Comparison of ENCODE assay signal across 14 cellular contexts in the genomic region with DNA sequence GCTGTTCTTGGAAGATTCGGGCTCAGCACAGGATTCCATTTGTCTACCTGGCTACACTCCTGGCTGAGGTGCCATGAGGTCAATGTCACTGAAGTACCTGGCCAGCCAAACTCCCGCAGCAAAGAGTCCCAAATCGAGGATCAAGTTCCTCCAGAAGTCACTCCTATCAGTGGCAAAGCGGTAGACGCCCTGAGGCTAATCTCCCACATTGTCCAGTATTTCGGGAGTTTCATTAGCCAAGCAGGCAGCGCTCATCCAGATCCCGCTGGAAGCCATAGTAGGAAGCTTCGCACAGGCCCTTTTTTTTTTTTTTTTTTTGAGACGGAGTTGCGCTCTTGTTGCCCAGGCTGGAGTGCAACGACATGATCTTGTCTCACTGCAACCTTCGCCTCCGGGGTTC. TPM values are rescaled to one million over a fixed set of nuclear protein-coding genes. Genes with fewer than 3 reads are reported as not detected.
DNase-seq lines count a peak whose midpoint lies in the region; ATAC-seq and TF ChIP-seq lines count a peak whose summit lies in the region.
"Had no signal": no experiment of that assay in that cellular context is flagged by ENCODE, and none has a peak within 500 bp of the region (broad histone marks: within the 10 kb centered on the region; RNA-seq: fewer than 3 reads in every experiment).

No MANE protein-coding gene starts in this region.

- no peak for ATAC-seq in GM18868 (IDR thresholded peaks at IDR 0.05; ENCODE audit: unreplicated experiment)

- H3K4me1 ChIP-seq in BE2C (no peaks in the 10 kb centered on the region), trophoblast cell (ENCODE audit: control insufficient read depth in 1 of 2, insufficient read depth in 2 of 2, low read length in 2 of 2) (no peaks in the 10 kb centered on the region)

- H3K27ac Mint-ChIP-seq in endothelial cell (ENCODE audit: unreplicated experiment) = peak overlapping the region; percentile 64
- H3K27ac Mint-ChIP-seq: CD4-positive, CD25-positive, alpha-beta regulatory T cell; H9 had no signal

- H2BK5ac ChIP-seq in trophoblast cell (ENCODE audit: low read depth, low read length, poor library complexity) = no peak overlapping the region

- peaks cover 9% of the 10 kb centered on the region for H3K4me1 Mint-ChIP-seq in endothelial cell (ENCODE audit: unreplicated experiment)

- no peak overlapping the region for H4K12ac ChIP-seq in trophoblast cell (ENCODE audit: low read depth, low read length)

- H3K79me1 ChIP-seq in trophoblast cell (ENCODE audit: low read length) = no peaks in the 10 kb centered on the region

- H2AK5ac ChIP-seq in trophoblast cell (ENCODE audit: low read length) = no peak overlapping the region

- no peak overlapping the region for H3K23ac ChIP-seq in trophoblast cell (ENCODE audit: low read length)

- H3K27me3 Mint-ChIP-seq in endothelial cell (ENCODE audit: unreplicated experiment) = peaks cover 8% of the 10 kb centered on the region

- H3K27me3 ChIP-seq in BE2C (no peaks in the 10 kb centered on the region), trophoblast cell (ENCODE audit: insufficient read depth, low read length) (no peaks in the 10 kb centered on the region), brain microvascular endothelial cell (replicated peaks) (no peaks in the 10 kb centered on the region)
- H3K27me3 ChIP-seq: BLaER1 treated with 17β-estradiol and CSF1 and Interleukin-3, amounts not matched to agents 10 nM and 100 nM had no signal

- H3K36me3 ChIP-seq in BE2C (no peaks in the 10 kb centered on the region), trophoblast cell (ENCODE audit: control insufficient read depth in 1 of 2, insufficient read depth in 2 of 2, low read length in 2 of 2) (no peaks in the 10 kb centered on the region), brain microvascular endothelial cell (replicated peaks) (no peaks in the 10 kb centered on the region)
- H3K36me3 ChIP-seq: BLaER1 treated with 17β-estradiol and CSF1 and Interleukin-3, amounts not matched to agents 10 nM and 100 nM had no signal

- H3K4ac ChIP-seq in trophoblast cell (ENCODE audit: low read depth, low read length) = no peak overlapping the region

- peak; percentile 35 for DNase-seq in BE2C
- peak; percentile 26 for DNase-seq in M059J (ENCODE audit: low read depth)
- no peak for DNase-seq in endothelial cell (ENCODE audit: low spot score)
- peak; percentile 80 to 90 for DNase-seq in trophoblast cell
- DNase-seq in NCI-H226 = no peak
- no peak for DNase-seq in brain microvascular endothelial cell
- DNase-seq: 8988T; AML-193; CD4-positive, CD25-positive, alpha-beta regulatory T cell; DMS53; GM23248; H9 had no signal

- no peaks in the 10 kb centered on the region for H3K36me3 Mint-ChIP-seq in endothelial cell (ENCODE audit: low read depth, unreplicated experiment)
- H3K36me3 Mint-ChIP-seq: CD4-positive, CD25-positive, alpha-beta regulatory T cell had no signal

- in situ Hi-C loops in brain microvascular endothelial cell (cut with HindIII; ENCODE audit: low pct_ligation_motif_present, low sequenced_read_pairs) = no loop called here

- H3K9me3 ChIP-seq in BE2C (no peaks in the 10 kb centered on the region), trophoblast cell (ENCODE audit: insufficient read depth, low read depth, low read length) (peaks cover 2% of the 10 kb centered on the region)

- no peaks in the 10 kb centered on the region for H3K9me3 Mint-ChIP-seq in endothelial cell (ENCODE audit: unreplicated experiment)

- no peak overlapping the region for H3K14ac ChIP-seq in trophoblast cell (ENCODE audit: low read length)

- H3K27ac ChIP-seq in trophoblast cell (ENCODE audit: low read depth, low read length) (no peak overlapping the region), brain microvascular endothelial cell (no peak overlapping the region)
- H3K27ac ChIP-seq: BLaER1 treated with 17β-estradiol and CSF1 and Interleukin-3, amounts not matched to agents 10 nM and 100 nM; GM23248 had no signal

- H3K4me2 ChIP-seq in trophoblast cell (ENCODE audit: low read length) = no peak overlapping the region
- H3K4me2 ChIP-seq: BLaER1 treated with 17β-estradiol and CSF1 and Interleukin-3, amounts not matched to agents 10 nM and 100 nM had no signal

- H3K9ac ChIP-seq in trophoblast cell (ENCODE audit: low read length) = no peak overlapping the region
- H3K9ac ChIP-seq: BLaER1 treated with 17β-estradiol and CSF1 and Interleukin-3, amounts not matched to agents 10 nM and 100 nM; GM23248 had no signal

- H2AFZ ChIP-seq in trophoblast cell (ENCODE audit: insufficient read depth, low read length, poor library complexity) = no peak overlapping the region
- H2AFZ ChIP-seq: GM23248 had no signal

- H4K8ac ChIP-seq in trophoblast cell (ENCODE audit: low read depth, low read length) = no peak overlapping the region

- H3K18ac ChIP-seq in trophoblast cell (ENCODE audit: low read length) = no peak overlapping the region

- no CpG with 5 or more reads among the region's 14 CpGs for WGBS in trophoblast cell (ENCODE audit: extremely low coverage, insufficient coverage, insufficient read length)

- no peak overlapping the region for H2BK120ac ChIP-seq in trophoblast cell (ENCODE audit: insufficient read depth, low read length, poor library complexity)

- TF ChIP-seq CTCF in BE2C (IDR thresholded peaks at IDR 0.05; ENCODE audit: low read depth, low read length) = no peak
- no peak for TF ChIP-seq CTCF in endothelial cell (IDR thresholded peaks at IDR 0.05; ENCODE audit: unreplicated experiment)
- no peak for TF ChIP-seq CTCF in brain microvascular endothelial cell (IDR thresholded peaks at IDR 0.05; ENCODE audit: low read depth, low read length, missing control alignments)

- H2BK12ac ChIP-seq in trophoblast cell (ENCODE audit: low read length) = no peak overlapping the region

- H3K4me3 Mint-ChIP-seq in endothelial cell (ENCODE audit: unreplicated experiment) = no peak overlapping the region
- H3K4me3 Mint-ChIP-seq: CD4-positive, CD25-positive, alpha-beta regulatory T cell; H9 had no signal

- H3K79me2 ChIP-seq in trophoblast cell (ENCODE audit: control insufficient read depth, insufficient read depth, low read length, poor library complexity) = no peaks in the 10 kb centered on the region

- no peak overlapping the region for H4K91ac ChIP-seq in trophoblast cell (ENCODE audit: low read depth, low read length)

- H3K4me3 ChIP-seq in BE2C (ENCODE audit: low read depth, low read length) (no peak overlapping the region), trophoblast cell (ENCODE audit: low read depth, low read length) (no peak overlapping the region), brain microvascular endothelial cell (ENCODE audit: low read depth, low read length) (no peak overlapping the region)
- H3K4me3 ChIP-seq: BLaER1 treated with 17β-estradiol and CSF1 and Interleukin-3, amounts not matched to agents 10 nM and 100 nM; GM23248 had no signal

RNA-seq across cellular contexts. Expression of a gene that starts 8.9 kb away (rescaled TPM):
- polyA plus RNA-seq in BE2C (2012; ENCODE audit: insufficient read depth, insufficient read length, low read depth) = 6.1 TPM
- 19.4 and 25.3 TPM in 2 replicates for total RNA-seq in M059J (2014; rRNA removed; shearing (Covaris generic))
- 77.6 TPM for total RNA-seq in endothelial cell (ENCODE audit: unreplicated experiment)
- polyA plus RNA-seq in trophoblast cell (2013) = 10.6 and 10.7 TPM in 2 replicates

Comparison
In these comparisons a context has a peak if more than half of its experiments do, and no peak if none do; other contexts are left out.
1. DNase-seq: peak in BE2C (single experiment), M059J (single experiment) and trophoblast cell (2 of 2); none in endothelial cell (single experiment), NCI-H226 (single experiment) and brain microvascular endothelial cell (single experiment).